Comparison of ENCODE assay signal across 8 cellular contexts in genomic region chr6:37353761-37354525, GRCh38. TPM values are rescaled to one million over a fixed set of nuclear protein-coding genes. Genes with fewer than 3 reads are reported as not detected.
DNase-seq lines count a peak whose midpoint lies in the region; ATAC-seq and TF ChIP-seq lines count a peak whose summit lies in the region.

A gene with protein sequence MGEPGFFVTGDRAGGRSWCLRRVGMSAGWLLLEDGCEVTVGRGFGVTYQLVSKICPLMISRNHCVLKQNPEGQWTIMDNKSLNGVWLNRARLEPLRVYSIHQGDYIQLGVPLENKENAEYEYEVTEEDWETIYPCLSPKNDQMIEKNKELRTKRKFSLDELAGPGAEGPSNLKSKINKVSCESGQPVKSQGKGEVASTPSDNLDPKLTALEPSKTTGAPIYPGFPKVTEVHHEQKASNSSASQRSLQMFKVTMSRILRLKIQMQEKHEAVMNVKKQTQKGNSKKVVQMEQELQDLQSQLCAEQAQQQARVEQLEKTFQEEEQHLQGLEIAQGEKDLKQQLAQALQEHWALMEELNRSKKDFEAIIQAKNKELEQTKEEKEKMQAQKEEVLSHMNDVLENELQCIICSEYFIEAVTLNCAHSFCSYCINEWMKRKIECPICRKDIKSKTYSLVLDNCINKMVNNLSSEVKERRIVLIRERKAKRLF (plus strand): TSS chr6:37353983. CDS start chr6:37354165, 182 bp downstream.

- peaks cover 0 to 3% (median 0%) of the 10 kb centered on the region in 7 donors for H3K9me3 Mint-ChIP-seq in CD14-positive monocyte
- no peaks in the 10 kb centered on the region for H3K9me3 Mint-ChIP-seq in activated CD4-positive, alpha-beta memory T cell treated with anti-CD3 and anti-CD28 coated beads, Interleukin-2, amount 10 ng/mL, durations not matched to agents 7 days and 5 days

- POLR2A ChIA-PET in activated CD4-positive, alpha-beta memory T cell treated with anti-CD3 and anti-CD28 coated beads, Interleukin-2, amount 10 ng/mL, durations not matched to agents 7 days and 5 days (lab: Charles Lee): interaction anchor here (0.7 to 2.4 kb wide), 5 partner anchors 9 to 162 kb away, joined by 4 to 11 read pairs (median 5); partner anchors contain the start of genes CMTR1, TBC1D22B and TMEM217

- H3K4me3 ChIP-seq in lower leg skin (ENCODE audit: low read depth, poor library complexity, severe bottlenecking): peak within 1 kb of the TSS; percentile 99

- intact Hi-C loops in CD14-positive monocyte (cut with micrococcal nuclease): no loop called here
- intact Hi-C loops in lower leg skin (cut with DNase I; ENCODE audit: low total_unique reads): no loop called here

- TF ChIP-seq CTCF in CD14-positive monocyte (IDR thresholded peaks at IDR 0.05) (no peak), lower leg skin (IDR thresholded peaks at IDR 0.05) (no peak)

- H3K27ac Mint-ChIP-seq in CD14-positive monocyte: peak within 1 kb of the TSS in 5 of 7 donors; percentile 5 to 91 (median 65)
- peak within 1 kb of the TSS; percentile 80 for H3K27ac Mint-ChIP-seq in activated CD4-positive, alpha-beta memory T cell treated with anti-CD3 and anti-CD28 coated beads, Interleukin-2, amount 10 ng/mL, durations not matched to agents 7 days and 5 days

- TF ChIP-seq POLR2A in lower leg skin (IDR thresholded peaks at IDR 0.05): no peak

- H3K36me3 Mint-ChIP-seq in CD14-positive monocyte: peaks cover 0 to 4% of the 10 kb centered on the region in 2 donors
- peaks cover 13% of the 10 kb centered on the region for H3K36me3 Mint-ChIP-seq in activated CD4-positive, alpha-beta memory T cell treated with anti-CD3 and anti-CD28 coated beads, Interleukin-2, amount 10 ng/mL, durations not matched to agents 7 days and 5 days (ENCODE audit: low read depth)

- DNase-seq in CD14-positive monocyte (ENCODE audit: low spot score) (peak; percentile 76), NCI-H82 (lab: John Stamatoyannopoulos, UW) (peak; percentile 94), ecto neural progenitor cell (ENCODE audit: low spot score) (peak; percentile 95), lower leg skin (ENCODE audit: low spot score in 2 of 2) (peak; percentile 81 to 97)
- DNase-seq in activated CD4-positive, alpha-beta memory T cell treated with anti-CD3 and anti-CD28 coated beads, Interleukin-2, amount 10 ng/mL, durations not matched to agents 7 days and 5 days: peak; percentile 93
- peak; percentile 85 to 89 for DNase-seq in stimulated activated CD4-positive, alpha-beta T cell treated with anti-CD3 and anti-CD28 coated beads, Interleukin-4, amount 100 ng/mL, for 4 hours

- ATAC-seq in GM19372 (IDR thresholded peaks at IDR 0.05; ENCODE audit: low read depth, unreplicated experiment) (peak; percentile 90), HG03558 (IDR thresholded peaks at IDR 0.05; ENCODE audit: extremely low read depth, unreplicated experiment) (peak; percentile 64)

- peak within 1 kb of the TSS; percentile 93 to 98 for H3K4me3 Mint-ChIP-seq in CD14-positive monocyte
- H3K4me3 Mint-ChIP-seq in activated CD4-positive, alpha-beta memory T cell treated with anti-CD3 and anti-CD28 coated beads, Interleukin-2, amount 10 ng/mL, durations not matched to agents 7 days and 5 days: peak within 1 kb of the TSS; percentile 93

- WGBS in lower leg skin, 2 donors: 0% methylated on average over 43 to 54 of the region's 54 CpGs

- peaks cover 8 to 20% (median 14%) of the 10 kb centered on the region in 3 donors for H3K27me3 Mint-ChIP-seq in CD14-positive monocyte (ENCODE audit: low read depth in 3 of 3)
- H3K27me3 Mint-ChIP-seq in activated CD4-positive, alpha-beta memory T cell treated with anti-CD3 and anti-CD28 coated beads, Interleukin-2, amount 10 ng/mL, durations not matched to agents 7 days and 5 days: no peaks in the 10 kb centered on the region

- peaks cover 22% of the 10 kb centered on the region for H3K4me1 Mint-ChIP-seq in CD14-positive monocyte
- H3K4me1 Mint-ChIP-seq in activated CD4-positive, alpha-beta memory T cell treated with anti-CD3 and anti-CD28 coated beads, Interleukin-2, amount 10 ng/mL, durations not matched to agents 7 days and 5 days: peaks cover 26% of the 10 kb centered on the region

- CTCF ChIA-PET in activated CD4-positive, alpha-beta memory T cell treated with anti-CD3 and anti-CD28 coated beads, Interleukin-2, amount 10 ng/mL, durations not matched to agents 7 days and 5 days (lab: Charles Lee): interaction anchor here (0.9 kb wide), 1 partner anchor 28 kb away, joined by 3 read pairs; no protein-coding TSS in a partner anchor

RNA-seq across cellular contexts. Expression of the gene that starts here (rescaled TPM):
- 1 to 10 TPM; 4.2 to 4.9 TPM for polyA plus RNA-seq in CD14-positive monocyte
- total RNA-seq in activated CD4-positive, alpha-beta memory T cell treated with anti-CD3 and anti-CD28 coated beads, Interleukin-2, amount 10 ng/mL, durations not matched to agents 7 days and 5 days: 10 to 100 TPM; 23.5 to 24.0 TPM
- 10 to 100 TPM in 3 of 4 donors, 1 to 10 TPM in 1; 7.1 to 16.2 (median 12.9) TPM for total RNA-seq in lower leg skin

Comparison
In these comparisons a context has a peak if more than half of its experiments do, and no peak if none do; other contexts are left out.
1. Peak in every context shown above with its lines: DNase-seq, ATAC-seq and H3K4me3 ChIP-seq.